ENCODE assay signal across 27 cellular contexts in the genomic region with DNA sequence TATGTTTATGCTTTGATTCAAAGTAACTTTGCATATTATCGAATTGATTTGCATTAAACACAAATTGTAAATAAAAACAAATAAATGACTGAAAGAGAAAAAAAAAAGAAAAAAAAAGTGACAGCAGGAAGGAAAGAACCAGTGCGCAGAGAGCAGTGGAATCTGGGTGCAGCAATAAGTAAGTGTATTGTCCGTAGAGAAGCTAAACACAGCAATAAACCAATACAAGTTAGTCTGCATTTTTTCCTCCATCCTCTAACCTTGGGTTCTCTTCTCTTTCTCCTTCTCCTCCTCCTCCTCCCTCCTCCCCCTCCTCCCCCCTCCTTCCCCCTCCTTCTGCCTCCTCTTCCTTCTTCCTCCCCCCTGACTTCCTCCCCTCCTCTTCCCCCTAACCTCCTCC.
"Had no signal": no experiment of that assay in that cellular context is flagged by ENCODE, and none has a peak within 500 bp of the region (broad histone marks: within the 10 kb centered on the region; RNA-seq: fewer than 3 reads in every experiment).

No MANE protein-coding gene starts in this region.

- H3K4me1 Mint-ChIP-seq: stimulated activated effector memory CD8-positive, alpha-beta T cell treated with anti-CD3 and anti-CD28 coated beads, Interleukin-12 subunit alpha, Interleukin-12 subunit beta, amount 100 ng/mL, for 72 hours; stimulated activated memory B cell treated with anti-CD40 and anti-IgM and Interleukin-4, amounts not matched to agents 10 μg/mL and 1 μg/mL and 100 μg/mL, for 72 hours; stimulated activated naive B cell treated with anti-CD40 and anti-IgM and Interleukin-4, amounts not matched to agents 10 μg/mL and 1 μg/mL and 100 μg/mL, for 72 hours; stimulated activated naive CD8-positive, alpha-beta T cell treated with anti-CD3 and anti-CD28 coated beads, Interleukin-15, amount 100 ng/mL, for 72 hours had no signal

- H3K9me3 Mint-ChIP-seq: stimulated activated effector memory CD8-positive, alpha-beta T cell treated with anti-CD3 and anti-CD28 coated beads, Interleukin-12 subunit alpha, Interleukin-12 subunit beta, amount 100 ng/mL, for 72 hours; stimulated activated memory B cell treated with anti-CD40 and anti-IgM and Interleukin-4, amounts not matched to agents 10 μg/mL and 1 μg/mL and 100 μg/mL, for 72 hours; stimulated activated naive CD8-positive, alpha-beta T cell treated with anti-CD3 and anti-CD28 coated beads, Interleukin-15, amount 100 ng/mL, for 72 hours; stimulated activated naive CD8-positive, alpha-beta T cell treated with anti-CD3 and anti-CD28 coated beads, Interleukin-15, Interleukin-2, amounts not matched to agents 100 ng/mL and 50 ng/mL, for 24 hours had no signal

- DNase-seq: stimulated activated CD4-positive, alpha-beta T cell treated with anti-CD3 and anti-CD28 coated beads, Interleukin-2, amount 100 ng/mL, for 24 hours; stimulated activated CD4-positive, alpha-beta T cell treated with anti-CD3 and anti-CD28 coated beads, Interleukin-2, amount 100 ng/mL, for 48 hours; stimulated activated CD4-positive, alpha-beta T cell treated with anti-CD3 and anti-CD28 coated beads, Interleukin-4, amount 100 ng/mL, for 1 hour; stimulated activated CD4-positive, alpha-beta T cell treated with anti-CD3 and anti-CD28 coated beads, Interleukin-4, amount 100 ng/mL, for 24 hours; stimulated activated CD4-positive, alpha-beta T cell treated with anti-CD3 and anti-CD28 coated beads, Interleukin-4, amount 100 ng/mL, for 4 hours; stimulated activated naive B cell treated with anti-CD40 and anti-IgM and Interleukin-4, amounts not matched to agents 10 μg/mL and 1 μg/mL and 100 μg/mL, for 72 hours; stimulated activated naive CD4-positive, alpha-beta T cell; stimulated activated naive CD4-positive, alpha-beta T cell treated with Interleukin-2 at 50 U/mL for 16 hours; stimulated activated naive CD8-positive, alpha-beta T cell treated with anti-CD3 and anti-CD28 coated beads, Interleukin-15, amount 100 ng/mL, for 72 hours; stimulated activated naive CD8-positive, alpha-beta T cell treated with anti-CD3 and anti-CD28 coated beads, Interleukin-15, Interleukin-2, amounts not matched to agents 100 U/mL and 50 U/mL, for 24 hours; stomach; substantia nigra; testis; thyroid gland; tibial artery; transverse colon; trophoblast cell; upper lobe of right lung; uterus had no signal

- H3K36me3 ChIP-seq: stomach, suprapubic skin, thoracic aorta, thyroid gland, tibial artery, tibial nerve, transverse colon, upper lobe of right lung, uterus, vagina had no signal

- H3K27ac Mint-ChIP-seq: stimulated activated effector memory CD8-positive, alpha-beta T cell treated with anti-CD3 and anti-CD28 coated beads, Interleukin-12 subunit alpha, Interleukin-12 subunit beta, amount 100 ng/mL, for 72 hours; stimulated activated memory B cell treated with anti-CD40 and anti-IgM and Interleukin-4, amounts not matched to agents 10 μg/mL and 1 μg/mL and 100 μg/mL, for 72 hours; stimulated activated naive B cell treated with anti-CD40 and anti-IgM and Interleukin-4, amounts not matched to agents 10 μg/mL and 1 μg/mL and 100 μg/mL, for 72 hours; stimulated activated naive CD8-positive, alpha-beta T cell treated with anti-CD3 and anti-CD28 coated beads, Interleukin-15, Interleukin-2, amounts not matched to agents 100 ng/mL and 50 ng/mL, for 24 hours had no signal

- H3K4me3 Mint-ChIP-seq: stimulated activated effector memory CD8-positive, alpha-beta T cell treated with anti-CD3 and anti-CD28 coated beads, Interleukin-12 subunit alpha, Interleukin-12 subunit beta, amount 100 ng/mL, for 72 hours; stimulated activated memory B cell treated with anti-CD40 and anti-IgM and Interleukin-4, amounts not matched to agents 10 μg/mL and 1 μg/mL and 100 μg/mL, for 72 hours; stimulated activated naive B cell treated with anti-CD40 and anti-IgM and Interleukin-4, amounts not matched to agents 10 μg/mL and 1 μg/mL and 100 μg/mL, for 72 hours; stimulated activated naive CD8-positive, alpha-beta T cell treated with anti-CD3 and anti-CD28 coated beads, Interleukin-15, amount 100 ng/mL, for 72 hours; stimulated activated naive CD8-positive, alpha-beta T cell treated with anti-CD3 and anti-CD28 coated beads, Interleukin-15, Interleukin-2, amounts not matched to agents 100 ng/mL and 50 ng/mL, for 24 hours had no signal

- H3K9me3 ChIP-seq: stomach, suprapubic skin, testis, thoracic aorta, thyroid gland, tibial artery, tibial nerve, transverse colon, upper lobe of right lung, uterus, vagina had no signal

- H3K27me3 ChIP-seq: suprapubic skin, testis, thyroid gland, tibial artery, tibial nerve, transverse colon, upper lobe of right lung, uterus, vagina had no signal

- H3K36me3 Mint-ChIP-seq: stimulated activated effector memory CD8-positive, alpha-beta T cell treated with anti-CD3 and anti-CD28 coated beads, Interleukin-12 subunit alpha, Interleukin-12 subunit beta, amount 100 ng/mL, for 72 hours; stimulated activated memory B cell treated with anti-CD40 and anti-IgM and Interleukin-4, amounts not matched to agents 10 μg/mL and 1 μg/mL and 100 μg/mL, for 72 hours; stimulated activated naive B cell treated with anti-CD40 and anti-IgM and Interleukin-4, amounts not matched to agents 10 μg/mL and 1 μg/mL and 100 μg/mL, for 72 hours had no signal

- H3K4me3 ChIP-seq: stomach, suprapubic skin, testis, thoracic aorta, thyroid gland, tibial artery, tibial nerve, transverse colon, upper lobe of right lung, uterus, vagina had no signal

- ATAC-seq: stimulated activated effector memory CD8-positive, alpha-beta T cell treated with anti-CD3 and anti-CD28 coated beads, Interleukin-12 subunit alpha, Interleukin-12 subunit beta, amount 100 ng/mL, for 72 hours; stimulated activated memory B cell treated with anti-CD40 and anti-IgM and Interleukin-4, amounts not matched to agents 10 μg/mL and 1 μg/mL and 100 μg/mL, for 72 hours; stimulated activated naive B cell treated with anti-CD40 and anti-IgM and Interleukin-4, amounts not matched to agents 10 μg/mL and 1 μg/mL and 100 μg/mL, for 72 hours; stimulated activated naive CD8-positive, alpha-beta T cell treated with anti-CD3 and anti-CD28 coated beads, Interleukin-15, amount 100 ng/mL, for 72 hours; stimulated activated naive CD8-positive, alpha-beta T cell treated with anti-CD3 and anti-CD28 coated beads, Interleukin-15, Interleukin-2, amounts not matched to agents 100 U/mL and 50 U/mL, for 24 hours; upper lobe of right lung had no signal

- FAIRE-seq: urothelium cell line had no signal

- H3K4me1 ChIP-seq: stomach, suprapubic skin, testis, thyroid gland, tibial artery, tibial nerve, transverse colon, upper lobe of right lung, uterus, vagina had no signal

- H3K27ac ChIP-seq: stomach, suprapubic skin, testis, thoracic aorta, thyroid gland, tibial artery, tibial nerve, transverse colon, upper lobe of right lung, uterus, vagina had no signal

- H3K27me3 Mint-ChIP-seq: stimulated activated memory B cell treated with anti-CD40 and anti-IgM and Interleukin-4, amounts not matched to agents 10 μg/mL and 1 μg/mL and 100 μg/mL, for 72 hours; stimulated activated naive B cell treated with anti-CD40 and anti-IgM and Interleukin-4, amounts not matched to agents 10 μg/mL and 1 μg/mL and 100 μg/mL, for 72 hours; stimulated activated naive CD8-positive, alpha-beta T cell treated with anti-CD3 and anti-CD28 coated beads, Interleukin-15, Interleukin-2, amounts not matched to agents 100 ng/mL and 50 ng/mL, for 24 hours had no signal
